ENCODE assay signal across 24 cellular contexts in genomic region chr4:118857760-118858159, GRCh38. TPM values are rescaled to one million over a fixed set of nuclear protein-coding genes. Genes with fewer than 3 reads are reported as not detected.
A peak's percentile ranks its signal among the peaks of the same experiment; 100 is the strongest.
DNase-seq lines count a peak whose midpoint lies in the region; FAIRE-seq and TF ChIP-seq lines count a peak whose summit lies in the region.
"Had no signal": no experiment of that assay in that cellular context is flagged by ENCODE, and none has a peak within 500 bp of the region (broad histone marks: within the 10 kb centered on the region; RNA-seq: fewer than 3 reads in every experiment).

No MANE protein-coding gene starts in this region.

- H3K9me3 ChIP-seq in Karpas-422 (ENCODE audit: low read length): no peaks in the 10 kb centered on the region
- no peaks in the 10 kb centered on the region for H3K9me3 ChIP-seq in fibroblast of lung (ENCODE audit: control insufficient read depth, insufficient read depth, low read depth, low read length)
- H3K9me3 ChIP-seq in neuronal stem cell (replicated peaks in 1 of 2; ENCODE audit: control insufficient read depth in 2 of 2, insufficient read depth in 1 of 2, low read depth in 1 of 2, low read length in 2 of 2): no peaks in the 10 kb centered on the region
- H3K9me3 ChIP-seq: HAP-1, SJCRH30 had no signal

- no peaks in the 10 kb centered on the region for H3K36me3 Mint-ChIP-seq in activated T-helper 2 cell treated with anti-CD3 and anti-CD28 coated beads, Interferon-gamma antibody, Interleukin-2, Interleukin-4, amounts not matched to agents 10 μg/mL and 5 μg/mL and 100 μg/mL, durations not matched to agents 14 hours and 24 hours and 36 hours (ENCODE audit: low read depth)

- no peak overlapping the region for H3K4me3 Mint-ChIP-seq in activated T-helper 2 cell treated with anti-CD3 and anti-CD28 coated beads, Interferon-gamma antibody, Interleukin-2, Interleukin-4, amounts not matched to agents 10 μg/mL and 5 μg/mL and 100 μg/mL, durations not matched to agents 14 hours and 24 hours and 36 hours (ENCODE audit: low read depth)
- H3K4me3 Mint-ChIP-seq: IgD-negative memory B cell had no signal

- H3K27me3 Mint-ChIP-seq in activated T-helper 2 cell treated with anti-CD3 and anti-CD28 coated beads, Interferon-gamma antibody, Interleukin-2, Interleukin-4, amounts not matched to agents 10 μg/mL and 5 μg/mL and 100 μg/mL, durations not matched to agents 14 hours and 24 hours and 36 hours (ENCODE audit: low read depth): peaks cover 4% of the 10 kb centered on the region

- no peak overlapping the region for H2AK5ac ChIP-seq in neuronal stem cell (ENCODE audit: low read depth, low read length)
- H2AK5ac ChIP-seq in mesendoderm (ENCODE audit: low read length): no peak overlapping the region

- H2BK5ac ChIP-seq in neuronal stem cell (ENCODE audit: low read length): no peak overlapping the region
- no peak overlapping the region for H2BK5ac ChIP-seq in mesendoderm (ENCODE audit: low read length)

- H3K14ac ChIP-seq in neuronal stem cell (ENCODE audit: low read length): no peak overlapping the region

- H2BK120ac ChIP-seq in neuronal stem cell (ENCODE audit: low read depth, low read length) (no peak overlapping the region), mesendoderm (ENCODE audit: low read depth, low read length) (no peak overlapping the region)

- TF ChIP-seq CTCF in fibroblast of lung (conservative IDR thresholded peaks at IDR 0.05 in 1 of 2, IDR thresholded peaks at IDR 0.05 in 1 of 2; ENCODE audit: low read depth in 1 of 2, low read length in 2 of 2): no peak

- H2BK15ac ChIP-seq in neuronal stem cell (ENCODE audit: low read length) (no peak overlapping the region), mesendoderm (replicated peaks; ENCODE audit: low read depth) (no peak overlapping the region)

- no peaks in the 10 kb centered on the region for H3K9me2 ChIP-seq in Karpas-422 (replicated peaks; ENCODE audit: insufficient read depth, low read length)

- H3K4me1 Mint-ChIP-seq in activated T-helper 2 cell treated with anti-CD3 and anti-CD28 coated beads, Interferon-gamma antibody, Interleukin-2, Interleukin-4, amounts not matched to agents 10 μg/mL and 5 μg/mL and 100 μg/mL, durations not matched to agents 14 hours and 24 hours and 36 hours (ENCODE audit: low read depth): no peaks in the 10 kb centered on the region

- H2AFZ ChIP-seq in Karpas-422 (ENCODE audit: low read length) (0 out of 2 replicates have a peak overlapping the region, but pooled peaks have one; percentile 1), fibroblast of lung (ENCODE audit: low read length) (peak overlapping the region; percentile 48), neuronal stem cell (ENCODE audit: low read length) (peak overlapping the region; percentile 82)

- no peak overlapping the region for H3K56ac ChIP-seq in mesendoderm (ENCODE audit: low read length)

- intact Hi-C loops in activated T-helper 2 cell treated with anti-CD3 and anti-CD28 coated beads, Interferon-gamma antibody, Interleukin-2, Interleukin-4, amounts not matched to agents 10 μg/mL and 5 μg/mL and 100 μg/mL, durations not matched to agents 14 hours and 24 hours and 36 hours (cut with micrococcal nuclease): no loop called here

- FAIRE-seq in G401.6 (lab: Jason Lieb, UNC): peak; percentile 27
- FAIRE-seq: GM19239 had no signal

- H3K4ac ChIP-seq in neuronal stem cell (ENCODE audit: low read length): no peak overlapping the region
- H3K4ac ChIP-seq in mesendoderm (ENCODE audit: low read depth, low read length): no peak overlapping the region

- H3K18ac ChIP-seq in neuronal stem cell (ENCODE audit: low read length) (no peak overlapping the region), mesendoderm (ENCODE audit: low read length) (no peak overlapping the region)

- WGBS in neuronal stem cell (ENCODE audit: extremely low coverage in 2 of 2, insufficient read length in 2 of 2, insufficient replicate concordance in 1 of 2), 2 donors: no CpG with 5 or more reads among the region's 2 CpGs
- no CpG with 5 or more reads among the region's 2 CpGs for WGBS in mesendoderm (ENCODE audit: extremely low coverage, insufficient coverage, low lambda C conversion rate)

- H3K4me3 ChIP-seq in Karpas-422 (ENCODE audit: low read length) (no peak overlapping the region), fibroblast of lung (replicated peaks in 1 of 4; ENCODE audit: control extremely low read depth in 1 of 4, insufficient read depth in 1 of 4, low read depth in 3 of 4, low read length in 4 of 4) (no peak overlapping the region), neuronal stem cell (ENCODE audit: low read length in 2 of 2) (no peak overlapping the region), mesendoderm (ENCODE audit: low read length) (no peak overlapping the region)
- H3K4me3 ChIP-seq: HAP-1, SJCRH30 had no signal

- no peaks in the 10 kb centered on the region for H3K9me3 Mint-ChIP-seq in activated T-helper 2 cell treated with anti-CD3 and anti-CD28 coated beads, Interferon-gamma antibody, Interleukin-2, Interleukin-4, amounts not matched to agents 10 μg/mL and 5 μg/mL and 100 μg/mL, durations not matched to agents 14 hours and 24 hours and 36 hours
- H3K9me3 Mint-ChIP-seq: IgD-negative memory B cell had no signal

- no peak overlapping the region for H4K91ac ChIP-seq in neuronal stem cell (ENCODE audit: low read depth, low read length, poor library complexity)

- H3K36me3 ChIP-seq in Karpas-422 (ENCODE audit: insufficient read depth, low read length) (no peaks in the 10 kb centered on the region), fibroblast of lung (ENCODE audit: control insufficient read depth, insufficient read depth, low read length) (no peaks in the 10 kb centered on the region), neuronal stem cell (replicated peaks in 1 of 2; ENCODE audit: control insufficient read depth in 2 of 2, insufficient read depth in 2 of 2, low read length in 2 of 2) (no peaks in the 10 kb centered on the region), mesendoderm (ENCODE audit: control insufficient read depth, insufficient read depth, low read length) (no peaks in the 10 kb centered on the region)
- H3K36me3 ChIP-seq: HAP-1, SJCRH30 had no signal

- H3K27ac Mint-ChIP-seq in activated T-helper 2 cell treated with anti-CD3 and anti-CD28 coated beads, Interferon-gamma antibody, Interleukin-2, Interleukin-4, amounts not matched to agents 10 μg/mL and 5 μg/mL and 100 μg/mL, durations not matched to agents 14 hours and 24 hours and 36 hours: no peak overlapping the region
- H3K27ac Mint-ChIP-seq: IgD-negative memory B cell had no signal

- no peak for DNase-seq in Karpas-422
- no peak for DNase-seq in fibroblast of lung (ENCODE audit: low read depth in 2 of 2)
- no peak for DNase-seq in neuronal stem cell (ENCODE audit: low spot score)
- DNase-seq in mesendoderm: no peak
- DNase-seq in activated CD4-positive, alpha-beta T cell treated with anti-CD3 and anti-CD28 coated beads, Interleukin-2, amount 50 U/mL, for 48 hours: no peak
- no peak for DNase-seq in activated CD4-positive, alpha-beta T cell treated with anti-CD3 and anti-CD28 coated beads for 48 hours
- DNase-seq in activated T-helper 2 cell treated with anti-CD3 and anti-CD28 coated beads, Interferon-gamma antibody, Interleukin-2, Interleukin-4, amounts not matched to agents 10 μg/mL and 5 μg/mL and 100 μg/mL, durations not matched to agents 14 hours and 24 hours and 36 hours (ENCODE audit: low spot score): no peak
- DNase-seq: 8988T, Calu3, DMS79 treated with DMSO at 0.1 percent for 48 hours, Kasumi-1, MV-4-11, NCI-H1105, NCI-H1436 treated with DMSO at 0.1 percent for 48 hours, NCI-H187 treated with DMSO at 0.1 percent for 48 hours, NCI-H2171 treated with DMSO at 0.1 percent for 48 hours, NCI-H345, NCI-H524, NCI-H748 treated with DMSO at 0.1 percent for 48 hours, SJCRH30 had no signal

- H4K20me1 ChIP-seq in Karpas-422 (ENCODE audit: insufficient read depth, low read depth, low read length): no peaks in the 10 kb centered on the region
- no peaks in the 10 kb centered on the region for H4K20me1 ChIP-seq in fibroblast of lung (ENCODE audit: control insufficient read depth, extremely low read depth, insufficient read depth, low read length)

- no peak overlapping the region for H4K8ac ChIP-seq in neuronal stem cell (ENCODE audit: low read depth, low read length)
- no peak overlapping the region for H4K8ac ChIP-seq in mesendoderm (ENCODE audit: low read depth, low read length)

- H3K23ac ChIP-seq in neuronal stem cell (ENCODE audit: low read depth, low read length, poor library complexity): no peak overlapping the region
- no peak overlapping the region for H3K23ac ChIP-seq in mesendoderm (ENCODE audit: low read length)

- H4K5ac ChIP-seq in mesendoderm (ENCODE audit: low read length): no peak overlapping the region

- H3K79me2 ChIP-seq in Karpas-422 (ENCODE audit: low read length): no peaks in the 10 kb centered on the region
- no peaks in the 10 kb centered on the region for H3K79me2 ChIP-seq in fibroblast of lung (ENCODE audit: control insufficient read depth, insufficient read depth, low read length)
- H3K79me2 ChIP-seq in mesendoderm (ENCODE audit: control insufficient read depth, insufficient read depth, low read length): no peaks in the 10 kb centered on the region

- H2BK12ac ChIP-seq in neuronal stem cell (ENCODE audit: low read length): no peak overlapping the region

- H3K27me3 ChIP-seq in Karpas-422 (ENCODE audit: low read length): no peaks in the 10 kb centered on the region
- H3K27me3 ChIP-seq in fibroblast of lung (ENCODE audit: control insufficient read depth, insufficient read depth, low read length): no peaks in the 10 kb centered on the region
- no peaks in the 10 kb centered on the region for H3K27me3 ChIP-seq in neuronal stem cell (ENCODE audit: control insufficient read depth in 3 of 3, insufficient read depth in 3 of 3, low read depth in 1 of 3, low read length in 3 of 3)
- no peaks in the 10 kb centered on the region for H3K27me3 ChIP-seq in mesendoderm (ENCODE audit: insufficient read depth, low read length, poor library complexity)
- H3K27me3 ChIP-seq: SJCRH30 had no signal

- H3K4me2 ChIP-seq in Karpas-422 (ENCODE audit: low read depth, low read length, poor library complexity, severe bottlenecking) (no peak overlapping the region), fibroblast of lung (ENCODE audit: extremely low read depth, insufficient read depth, low read length) (no peak overlapping the region), neuronal stem cell (ENCODE audit: insufficient read depth, low read length, poor library complexity, severe bottlenecking) (no peak overlapping the region), mesendoderm (ENCODE audit: low read length) (no peak overlapping the region)

- no peak overlapping the region for H3K27ac ChIP-seq in Karpas-422 (ENCODE audit: low read length)
- no peak overlapping the region for H3K27ac ChIP-seq in fibroblast of lung (ENCODE audit: insufficient read depth, low read length)
- no peak overlapping the region for H3K27ac ChIP-seq in neuronal stem cell (replicated peaks; ENCODE audit: low read length)
- no peak overlapping the region for H3K27ac ChIP-seq in mesendoderm (ENCODE audit: low read depth, low read length)
- H3K27ac ChIP-seq: SJCRH30 had no signal

- H3K79me1 ChIP-seq in neuronal stem cell (ENCODE audit: low read depth, low read length): no peaks in the 10 kb centered on the region
- H3K79me1 ChIP-seq in mesendoderm (ENCODE audit: low read length): no peaks in the 10 kb centered on the region

- no peak overlapping the region for H3K9ac ChIP-seq in Karpas-422 (ENCODE audit: low read length)
- H3K9ac ChIP-seq in fibroblast of lung (ENCODE audit: insufficient read depth, low read length): no peak overlapping the region
- no peak overlapping the region for H3K9ac ChIP-seq in neuronal stem cell (ENCODE audit: low read depth, low read length, poor library complexity)
- no peak overlapping the region for H3K9ac ChIP-seq in mesendoderm (ENCODE audit: low read length)

- H3K4me1 ChIP-seq in Karpas-422 (ENCODE audit: low read length) (no peaks in the 10 kb centered on the region; the same call in 1 of the 2 replicates), fibroblast of lung (ENCODE audit: control insufficient read depth, extremely low read depth, insufficient read depth, low read length) (no peaks in the 10 kb centered on the region), neuronal stem cell (ENCODE audit: control insufficient read depth in 2 of 2, insufficient read depth in 1 of 2, low read depth in 1 of 2, low read length in 2 of 2) (no peaks in the 10 kb centered on the region), mesendoderm (ENCODE audit: control insufficient read depth, low read depth, low read length) (peaks cover 3% of the 10 kb centered on the region)
- H3K4me1 ChIP-seq: HAP-1, SJCRH30 had no signal

RNA-seq across cellular contexts. Expression of gene SEC24D, which starts 21.8 kb away (rescaled TPM):
- total RNA-seq in Karpas-422 (2014; rRNA removed; shearing (Covaris generic); ENCODE audit: low replicate concordance): 45.6 and 65.0 TPM in 2 replicates
- total RNA-seq in fibroblast of lung: 47.8 and 64.6 TPM in 2 replicates
- 92.9 and 105 TPM in 2 replicates for polyA plus RNA-seq in fibroblast of lung
- polyA plus RNA-seq in fibroblast of lung (2012): 76.6 and 98.2 TPM in 2 replicates
- 193 and 216 TPM in 2 replicates for polyA minus RNA-seq in fibroblast of lung (ENCODE audit: low replicate concordance)
- 17.8 TPM for polyA plus RNA-seq in neuronal stem cell (2013, experiment 1 of 2)
- 16.4 TPM for polyA plus RNA-seq in neuronal stem cell (2013, experiment 2 of 2)
- polyA plus RNA-seq in mesendoderm (2013, experiment 1 of 2): 30.3 TPM
- 32.4 TPM for polyA plus RNA-seq in mesendoderm (2013, experiment 2 of 2)
- 54.8 and 60.0 TPM in 2 replicates for total RNA-seq in activated T-helper 2 cell treated with anti-CD3 and anti-CD28 coated beads, Interferon-gamma antibody, Interleukin-2, Interleukin-4, amounts not matched to agents 10 μg/mL and 5 μg/mL and 100 μg/mL, durations not matched to agents 14 hours and 24 hours and 36 hours

RNA-seq across cellular contexts. Expression of gene SYNPO2, which starts 30.9 kb away (rescaled TPM):
- 0.94 and 1.2 TPM in 2 replicates for total RNA-seq in Karpas-422 (2014; rRNA removed; shearing (Covaris generic); ENCODE audit: low replicate concordance)
- total RNA-seq in fibroblast of lung: 12.6 and 40.1 TPM in 2 replicates
- 15.3 and 71.7 TPM in 2 replicates for polyA plus RNA-seq in fibroblast of lung
- 9.3 and 55.9 TPM in 2 replicates for polyA plus RNA-seq in fibroblast of lung (2012)
- 36.2 and 140 TPM in 2 replicates for polyA minus RNA-seq in fibroblast of lung (ENCODE audit: low replicate concordance)
- polyA plus RNA-seq in neuronal stem cell (2013, experiment 1 of 2): 0.04 TPM
- 0.03 TPM for polyA plus RNA-seq in neuronal stem cell (2013, experiment 2 of 2)
- polyA plus RNA-seq in mesendoderm (2013, experiment 1 of 2): 0.45 TPM
- polyA plus RNA-seq in mesendoderm (2013, experiment 2 of 2): 0.53 TPM
- 0.09 TPM in 2 replicates for total RNA-seq in activated T-helper 2 cell treated with anti-CD3 and anti-CD28 coated beads, Interferon-gamma antibody, Interleukin-2, Interleukin-4, amounts not matched to agents 10 μg/mL and 5 μg/mL and 100 μg/mL, durations not matched to agents 14 hours and 24 hours and 36 hours
- polyA plus RNA-seq: IgD-negative memory B cell had no signal

Comparison
In these comparisons a context has a peak if more than half of its experiments do, and no peak if none do; other contexts are left out.
1. H2AFZ ChIP-seq: peak in every context shown above with its lines; median percentile 82 in neuronal stem cell; 48 in fibroblast of lung; 1 in Karpas-422.